Comparison of ENCODE assay signal across 7 cellular contexts in the genomic region with DNA sequence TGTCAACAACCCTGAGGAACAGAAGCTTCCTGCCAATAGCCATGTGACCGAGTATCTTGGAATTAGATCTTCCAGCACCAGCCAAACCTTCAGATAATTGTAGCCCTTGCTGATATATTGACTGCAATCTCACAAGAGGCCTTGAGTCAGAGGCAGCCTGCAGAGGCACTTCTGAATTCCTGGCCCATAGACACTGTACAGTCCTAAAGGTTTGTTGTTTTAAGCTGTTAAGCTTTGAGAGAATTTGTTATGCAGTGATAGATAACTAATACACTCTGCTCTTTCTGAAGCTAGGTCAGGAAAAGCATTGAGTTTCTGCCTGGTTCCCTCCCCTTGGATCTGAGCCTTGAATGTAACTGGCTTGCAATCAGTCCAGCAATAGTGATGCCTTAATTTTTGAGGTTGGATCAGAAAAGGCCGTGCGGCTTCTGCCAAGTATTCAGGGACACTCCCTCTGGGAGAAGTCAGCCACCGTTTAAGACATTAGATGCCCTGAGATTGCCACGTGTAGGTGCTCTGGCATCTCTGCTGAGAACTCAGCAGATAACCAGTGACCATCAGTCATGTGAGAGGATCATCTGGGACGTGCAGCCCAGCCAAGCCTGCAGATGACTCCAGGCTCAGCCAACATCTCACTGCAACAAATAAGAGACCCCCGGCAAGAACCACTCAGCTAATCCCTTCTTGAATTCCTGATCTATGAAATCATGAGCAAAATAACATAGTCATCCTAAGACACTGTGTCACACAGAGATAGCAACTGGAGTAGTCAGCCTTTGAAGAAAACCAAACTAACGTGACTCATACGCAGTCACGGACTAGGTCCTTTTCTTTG.
DNase-seq lines count a peak whose midpoint lies in the region; ATAC-seq, FAIRE-seq and TF ChIP-seq lines count a peak whose summit lies in the region.

No MANE protein-coding gene starts in this region.

- H3K4me3 ChIP-seq in IMR-90 (ENCODE audit: insufficient read depth, low read depth, low read length) (no peak overlapping the region), HepG2 (replicated peaks in 1 of 3; ENCODE audit: insufficient read depth in 1 of 3, low read depth in 2 of 3, low read length in 3 of 3) (no peak overlapping the region), uterus (no peak overlapping the region)

- H3K27ac ChIP-seq in IMR-90 (ENCODE audit: insufficient read depth, low read length) (peak overlapping the region; percentile 76), HepG2 (ENCODE audit: extremely low read length, insufficient read depth, low read length) (no peak overlapping the region), uterus (peak overlapping the region; percentile 28 to 36)

- intact Hi-C loops in IMR-90 (cut with micrococcal nuclease) (loop anchor here (1.0 to 5.0 kb wide), 3 partner anchors 58 to 127 kb away; a partner anchor contains a TSS), HepG2 (cut with micrococcal nuclease; ENCODE audit: unreplicated experiment) (loop anchor here (10.0 kb wide), 1 partner anchor 120 kb away; no protein-coding TSS in a partner anchor), uterus (cut with DNase I; ENCODE audit: low total_unique reads) (no loop called here)

- WGBS in IMR-90 (ENCODE audit: extremely low coverage in 2 of 2, insufficient read length in 1 of 2), 2 experiments, result 0% methylated on average over 1 of the region's 10 CpGs; no CpG with 5 or more reads in 1 of the 2 experiments
- 15% methylated on average over 8 of the region's 10 CpGs for WGBS in HepG2 (ENCODE audit: low lambda C conversion rate)

- H3K9ac ChIP-seq in IMR-90 (ENCODE audit: low read depth, low read length) (peak overlapping the region; percentile 1), HepG2 (ENCODE audit: insufficient read depth, low read depth, low read length) (no peak overlapping the region)

- H3K36me3 ChIP-seq in IMR-90 (ENCODE audit: control insufficient read depth, insufficient read depth, low read length) (no peaks in the 10 kb centered on the region), HepG2 (replicated peaks in 1 of 2; ENCODE audit: control insufficient read depth in 1 of 2, insufficient read depth in 2 of 2, low read length in 2 of 2) (no peaks in the 10 kb centered on the region), uterus (no peaks in the 10 kb centered on the region)

- peak overlapping the region; percentile 99 for H2BK5ac ChIP-seq in IMR-90 (ENCODE audit: low read depth, low read length, poor library complexity, severe bottlenecking)

- H3K18ac ChIP-seq in IMR-90 (ENCODE audit: low read depth, low read length), result peak overlapping the region; percentile 96

- DNase-seq in IMR-90 (peak; percentile 100), brain pericyte (ENCODE audit: low read depth, low spot score) (peak; percentile 78), HepG2 (ENCODE audit: low spot score) (peak; percentile 62), uterus (peak; percentile 24 to 26), hippocampal formation (lab: John Stamatoyannopoulos, UW) (no peak), NCI-H1105 treated with DMSO at 0.1 percent for 48 hours (lab: John Stamatoyannopoulos, UW) (no peak), C1 segment of cervical spinal cord (lab: John Stamatoyannopoulos, UW) (no peak)

- TF ChIP-seq POLR2A in IMR-90 (IDR thresholded peaks at IDR 0.05; ENCODE audit: low read depth, low read length) (peak; percentile 67), HepG2 (IDR thresholded peaks at IDR 0.05; ENCODE audit: insufficient read depth in 1 of 2, low read depth in 2 of 2, low read length in 2 of 2) (no peak), uterus (IDR thresholded peaks at IDR 0.05) (no peak)

- H4K8ac ChIP-seq in IMR-90 (ENCODE audit: low read depth in 2 of 2, low read length in 2 of 2), result peak overlapping the region; percentile 70 to 97

- peak overlapping the region; percentile 96 for H3K56ac ChIP-seq in IMR-90 (ENCODE audit: extremely low read depth, insufficient read depth, low read length)

- H3K79me2 ChIP-seq in HepG2 (ENCODE audit: insufficient read depth, low read length), result no peaks in the 10 kb centered on the region

- TF ChIP-seq CTCF in IMR-90 (conservative IDR thresholded peaks at IDR 0.05; ENCODE audit: low read depth, low read length) (no peak), HepG2 (CRISPR knock-in tag; IDR thresholded peaks at IDR 0.05) (no peak), uterus (IDR thresholded peaks at IDR 0.05) (no peak)

- no peaks in the 10 kb centered on the region for H4K20me1 ChIP-seq in IMR-90 (ENCODE audit: insufficient read depth, low read length)
- no peaks in the 10 kb centered on the region for H4K20me1 ChIP-seq in HepG2 (ENCODE audit: insufficient read depth, low read length)

- H2BK20ac ChIP-seq in IMR-90 (ENCODE audit: low read depth, low read length), result peak overlapping the region; percentile 99

- in situ Hi-C loops in IMR-90 (cut with MboI; ENCODE audit: low sequenced_read_pairs), result no loop called here
- in situ Hi-C loops in HepG2 (cut with HindIII; ENCODE audit: extremely low pct_ligation_motif_present, low pct_unique_long_range_greater_than_20kb), result no loop called here

- 0 out of 2 replicates have a peak, but pooled peaks cover 2% of the 10 kb centered on the region for H3K9me3 ChIP-seq in IMR-90 (ENCODE audit: control insufficient read depth, insufficient read depth, low read length)
- no peaks in the 10 kb centered on the region for H3K9me3 ChIP-seq in HepG2 (ENCODE audit: low read length)
- H3K9me3 ChIP-seq in uterus, result no peaks in the 10 kb centered on the region

- H4K5ac ChIP-seq in IMR-90 (ENCODE audit: low read depth, low read length), result peak overlapping the region; percentile 92

- FAIRE-seq in HepG2 (lab: Jason Lieb, UNC), result no peak

- TF ChIP-seq EP300 in HepG2 (IDR thresholded peaks at IDR 0.05; ENCODE audit: low read depth in 2 of 2, low read length in 2 of 2) (no peak), HepG2 (CRISPR knock-in tag; IDR thresholded peaks at IDR 0.05; ENCODE audit: borderline replicate concordance) (no peak)

- POLR2A ChIA-PET in IMR-90 (lab: Charles Lee; ENCODE audit: unreplicated experiment), result interaction anchor here (0.8 to 1.4 kb wide), 6 partner anchors 17 to 133 kb away, joined by 3 to 4 read pairs (median 3); no protein-coding TSS in a partner anchor
- POLR2A ChIA-PET in HepG2 (lab: Yijun Ruan, JAX), result interaction anchor here (0.8 kb wide), 1 partner anchor 127 kb away, joined by 3 read pairs; a partner anchor contains a TSS

- H3K9me1 ChIP-seq in IMR-90 (ENCODE audit: insufficient read depth, low read length), result peaks cover 25% of the 10 kb centered on the region

- ATAC-seq in IMR-90 (ENCODE audit: low read depth), result peak; percentile 70
- no peak for ATAC-seq in HepG2

- H2AK5ac ChIP-seq in IMR-90 (ENCODE audit: low read depth, low read length), result peak overlapping the region; percentile 85

- dilution Hi-C loops in IMR-90 (cut with HindIII; ENCODE audit: low sequenced_read_pairs, unreplicated experiment), result no loop called here

- peak overlapping the region; percentile 99 for H3K4ac ChIP-seq in IMR-90 (ENCODE audit: low read depth, low read length)

- H3K79me1 ChIP-seq in IMR-90 (ENCODE audit: low read depth in 1 of 2, low read length in 2 of 2), result peaks cover 6 to 13% of the 10 kb centered on the region in 2 experiments; a peak in 2 of 4 replicates

- H4K91ac ChIP-seq in IMR-90 (ENCODE audit: insufficient read depth, low read depth, low read length), result peak overlapping the region; percentile 99

- H3K27me3 ChIP-seq in IMR-90 (ENCODE audit: control insufficient read depth, insufficient read depth, low read length) (no peaks in the 10 kb centered on the region), HepG2 (ENCODE audit: control insufficient read depth in 1 of 2, insufficient read depth in 2 of 2, low read length in 2 of 2) (no peaks in the 10 kb centered on the region; a peak in 1 of 5 replicates), uterus (no peaks in the 10 kb centered on the region)

- peak overlapping the region; percentile 80 for H2AK9ac ChIP-seq in IMR-90 (replicated peaks; ENCODE audit: low read depth, low read length, poor library complexity)

- CTCF ChIA-PET in IMR-90 (lab: Yijun Ruan, JAX), result interaction anchor here (0.6 to 1.6 kb wide), 8 partner anchors 15 to 758 kb away, joined by 3 to 8 read pairs (median 4); no protein-coding TSS in a partner anchor
- CTCF ChIA-PET in HepG2 (lab: Yijun Ruan, JAX; ENCODE audit: low intra/inter-chr PET ratio, low total read pairs), result no interaction called here

- H2AFZ ChIP-seq in IMR-90 (replicated peaks; ENCODE audit: low read length, poor library complexity) (peak overlapping the region; percentile 27), HepG2 (ENCODE audit: low read length) (no peak overlapping the region)

- TF ChIP-seq RAD21 in IMR-90 (IDR thresholded peaks at IDR 0.05; ENCODE audit: low read length), result no peak; the same call in none of the 2 replicates
- no peak for TF ChIP-seq RAD21 in HepG2 (CRISPR knock-in tag; IDR thresholded peaks at IDR 0.05)

- H3K23ac ChIP-seq in IMR-90 (ENCODE audit: low read depth, low read length), result peak overlapping the region; percentile 98

- BruUV-seq in IMR-90 (replicated peaks; lab: Mats Ljungman, UMichigan) (TSS peak; percentile 97), HepG2 (replicated peaks; lab: Mats Ljungman, UMichigan) (TSS peak; percentile 79)

- H3K14ac ChIP-seq in IMR-90 (replicated peaks; ENCODE audit: low read depth, low read length), result peak overlapping the region; percentile 97

- H3K4me1 ChIP-seq in IMR-90 (ENCODE audit: control insufficient read depth, insufficient read depth, low read length) (peaks cover 49% of the 10 kb centered on the region), HepG2 (ENCODE audit: insufficient read depth, low read length) (no peaks in the 10 kb centered on the region), uterus (no peaks in the 10 kb centered on the region)

- H2BK15ac ChIP-seq in IMR-90 (ENCODE audit: low read depth, low read length), result peak overlapping the region; percentile 64; the same call in 2 of the 3 replicates

- H3K4me2 ChIP-seq in IMR-90 (ENCODE audit: low read depth, low read length), result peak overlapping the region; percentile 14; the same call in 1 of the 2 replicates
- H3K4me2 ChIP-seq in HepG2 (ENCODE audit: low read depth, low read length), result no peak overlapping the region

- H2BK120ac ChIP-seq in IMR-90 (ENCODE audit: low read depth, low read length), result peak overlapping the region; percentile 99

TF ChIP-seq in IMR-90, 13 proteins besides CTCF, POLR2A, EP300 and RAD21 (continues in another document):
- peak; percentile 100 for TF ChIP-seq FOS (IDR thresholded peaks at IDR 0.05; ENCODE audit: low read depth, low read length)
- no peak for TF ChIP-seq CHD1 (IDR thresholded peaks at IDR 0.05; ENCODE audit: low read depth, low read length)
- peak; percentile 93 for TF ChIP-seq BHLHE40 (IDR thresholded peaks at IDR 0.05; ENCODE audit: low read depth, low read length)

TF ChIP-seq in HepG2, 621 proteins besides CTCF, POLR2A, EP300 and RAD21 (continues in another document):
- TF ChIP-seq FOSL2 (CRISPR knock-in tag; IDR thresholded peaks at IDR 0.05) (peak; percentile 77), BHLHE40 (IDR thresholded peaks at IDR 0.05; ENCODE audit: low read length) (peak; percentile 20; the same call in 1 of the 2 replicates), CREB1 (IDR thresholded peaks at IDR 0.05) (0 out of 2 replicates have a peak, but pooled peaks have one; percentile 2), CREB1 (CRISPR knock-in tag; IDR thresholded peaks at IDR 0.05) (no peak), SRF (IDR thresholded peaks at IDR 0.05; ENCODE audit: low read depth, low read length) (no peak)

Comparison
In these comparisons a context has a peak if more than half of its experiments do, and no peak if none do; other contexts are left out.
1. DNase-seq: peak in IMR-90 (single experiment), brain pericyte (single experiment), HepG2 (single experiment) and uterus (2 of 2); none in hippocampal formation (0 of 2), NCI-H1105 treated with DMSO at 0.1 percent for 48 hours (single experiment) and C1 segment of cervical spinal cord (0 of 14).